In the genomic region with DNA sequence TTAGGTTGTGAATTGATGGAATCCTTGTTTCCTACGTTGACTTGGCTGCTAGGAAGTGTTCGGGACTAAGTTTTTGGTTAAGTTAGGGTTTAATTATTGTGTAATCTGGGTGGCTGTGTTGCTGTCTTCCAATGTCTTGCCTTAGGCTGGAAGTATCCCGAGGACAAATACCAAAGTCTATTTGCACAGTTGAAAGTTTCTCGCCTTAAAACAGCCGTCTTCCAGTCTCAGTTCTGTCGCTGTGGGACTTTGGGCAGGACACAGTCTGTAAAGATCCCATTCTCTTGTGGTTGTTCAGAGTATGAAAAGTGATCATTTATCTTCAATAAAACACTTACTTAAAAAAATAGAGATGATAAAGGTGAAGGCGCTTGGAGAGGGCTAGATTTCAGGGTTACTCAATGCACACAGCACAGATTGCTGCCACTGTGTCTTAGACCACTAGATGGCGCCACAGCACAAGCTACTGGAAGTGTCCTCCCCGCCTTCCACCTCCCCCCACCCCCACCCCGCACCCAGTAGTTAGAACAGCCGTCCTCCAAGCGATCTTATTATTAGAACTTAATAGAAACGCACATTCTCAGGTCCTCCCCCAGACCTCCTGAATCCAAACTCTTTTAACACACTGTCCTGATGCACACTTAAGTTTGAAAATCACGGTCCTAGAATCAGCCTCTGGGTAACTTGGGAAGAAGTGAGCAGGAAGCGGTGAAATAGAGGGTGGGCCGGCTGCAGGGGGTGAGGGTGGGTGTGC, we compare ENCODE assay signal across 8 cellular contexts. TPM values are rescaled to one million over a fixed set of nuclear protein-coding genes. Genes with fewer than 3 reads are reported as not detected.
A peak's percentile ranks its signal among the peaks of the same experiment; 100 is the strongest.
DNase-seq lines count a peak whose midpoint lies in the region; ATAC-seq and TF ChIP-seq lines count a peak whose summit lies in the region.

No MANE protein-coding gene starts in this region.

- H3K27ac Mint-ChIP-seq in T-cell: no peak overlapping the region

- no peaks in the 10 kb centered on the region for H3K27me3 ChIP-seq in right cardiac atrium (ENCODE audit: control insufficient read depth, insufficient read depth)
- H3K27me3 ChIP-seq in sigmoid colon: no peaks in the 10 kb centered on the region

- intact Hi-C loops in Right ventricle myocardium inferior (cut with DNase I): loop anchor here (2.0 to 5.0 kb wide), 4 partner anchors 111 to 981 kb away; no protein-coding TSS in a partner anchor
- intact Hi-C loops in cardiac septum (cut with DNase I): loop anchor here (5.0 kb wide), 2 partner anchors 616 to 706 kb away; a partner anchor contains a TSS
- intact Hi-C loops in right cardiac atrium (cut with DNase I): loop anchor here in 3 of 4 donors (2.0 to 10.0 kb wide), 5 partner anchors 614 to 704 kb away; a partner anchor contains a TSS
- intact Hi-C loops in sigmoid colon (cut with DNase I): loop anchor here (5.0 to 10.0 kb wide), 5 partner anchors 541 to 984 kb away; a partner anchor contains a TSS

- no peak for TF ChIP-seq POLR2A in sigmoid colon (IDR thresholded peaks at IDR 0.05)

- CTCF ChIA-PET in T-cell (lab: Charles Lee): interaction anchor here in 1 of 2 donors (0.6 to 1.0 kb wide), 4 partner anchors 28 to 703 kb away, joined by 3 to 4 read pairs (median 4); no protein-coding TSS in a partner anchor

- H3K9me3 ChIP-seq in right cardiac atrium (ENCODE audit: control insufficient read depth, low read length) (no peaks in the 10 kb centered on the region), sigmoid colon (no peaks in the 10 kb centered on the region)

- peaks cover 0 to 2% (median under 1%) of the 10 kb centered on the region in 4 donors for H3K36me3 ChIP-seq in sigmoid colon

- 26% methylated on average over 16 of the region's 16 CpGs for WGBS in right cardiac atrium
- 12 to 27% methylated on average over 16 of the region's 16 CpGs for WGBS in sigmoid colon, 2 donors

- peaks cover 0 to 3% of the 10 kb centered on the region in 2 donors for H3K27me3 Mint-ChIP-seq in T-cell

- peak; percentile 86 for ATAC-seq in Right ventricle myocardium inferior
- peak; percentile 88 to 93 (median 89) for ATAC-seq in T-cell (replicated peaks in 1 of 4)
- ATAC-seq in right cardiac atrium: peak; percentile 91 to 94
- ATAC-seq in HG02852 (IDR thresholded peaks at IDR 0.05; ENCODE audit: unreplicated experiment): no peak

- DNase-seq in Right ventricle myocardium inferior (ENCODE audit: missing footprints) (peak; percentile 85), cardiac septum (ENCODE audit: low spot score) (no peak), NCI-H1436 (lab: John Stamatoyannopoulos, UW) (peak; percentile 91), T-cell (peak; percentile 58 to 88 (median 76)), amniotic epithelial cell (ENCODE audit: low read depth) (peak; percentile 61), right cardiac atrium (peak; percentile 81 to 94 (median 88)), sigmoid colon (peak; percentile 91)

- H3K9me3 Mint-ChIP-seq in T-cell: no peaks in the 10 kb centered on the region

- POLR2A ChIA-PET in T-cell (lab: Charles Lee): no interaction called here

- no peak overlapping the region for H3K4me3 Mint-ChIP-seq in T-cell

- peaks cover 6 to 9% (median 8%) of the 10 kb centered on the region in 3 donors for H3K4me1 Mint-ChIP-seq in T-cell

- TF ChIP-seq EP300 in sigmoid colon (IDR thresholded peaks at IDR 0.05): no peak

- H3K36me3 Mint-ChIP-seq in T-cell: no peaks in the 10 kb centered on the region

- TF ChIP-seq CTCF in sigmoid colon (IDR thresholded peaks at IDR 0.05): peak; percentile 43 to 95 (median 54)

- H3K4me3 ChIP-seq in right cardiac atrium (ENCODE audit: low read length) (no peak overlapping the region), sigmoid colon (peak overlapping the region in 1 of 4 donors; percentile 17)

- H3K27ac ChIP-seq in right cardiac atrium (ENCODE audit: low read length): no peak overlapping the region
- no peak overlapping the region for H3K27ac ChIP-seq in sigmoid colon

- H3K4me1 ChIP-seq in right cardiac atrium (ENCODE audit: control insufficient read depth, insufficient read depth, low read length) (no peaks in the 10 kb centered on the region), sigmoid colon (peaks cover 0 to 3% (median 0%) of the 10 kb centered on the region in 4 donors)

RNA-seq across cellular contexts. Expression of a gene that starts 45.8 kb away (rescaled TPM):
- total RNA-seq in Right ventricle myocardium inferior: 226 TPM
- total RNA-seq in cardiac septum: 108 TPM
- 10 to 100 TPM; 28.9 to 42.5 (median 35.6) TPM for total RNA-seq in T-cell
- 100 to 1,000 TPM in 3 of 4 donors, 10 to 100 TPM in 1; 92.3 to 194 (median 175) TPM for total RNA-seq in right cardiac atrium
- polyA plus RNA-seq in right cardiac atrium: 94.4 TPM
- 100 to 1,000 TPM in 3 of 4 donors, 10 to 100 TPM in 1; 78.9 to 126 (median 108) TPM for total RNA-seq in sigmoid colon
- 10 to 100 TPM; 12.7 to 75.3 (median 16.2) TPM for polyA plus RNA-seq in sigmoid colon
